In the genomic region with DNA sequence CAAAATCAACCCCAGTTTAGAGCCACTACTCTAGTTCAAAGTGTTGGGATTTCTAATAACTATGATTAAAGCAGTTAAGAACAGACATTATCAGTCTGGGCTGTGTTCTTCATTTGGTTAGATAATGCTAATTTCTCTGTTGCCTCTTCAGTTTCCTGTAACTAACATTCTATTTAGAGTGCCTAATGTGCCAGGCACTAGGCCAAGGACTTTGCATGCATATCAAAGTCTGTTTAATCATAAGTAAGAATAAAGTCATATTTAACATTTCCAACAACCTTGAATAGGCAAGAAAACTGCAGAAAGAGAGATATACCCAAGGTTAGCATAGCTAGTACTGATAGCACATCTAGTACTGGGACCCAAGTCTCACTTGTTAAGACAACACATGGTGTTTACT, we compare ENCODE assay signal across 21 cellular contexts.
DNase-seq lines count a peak whose midpoint lies in the region; ATAC-seq and TF ChIP-seq lines count a peak whose summit lies in the region.
"Had no signal": no experiment of that assay in that cellular context is flagged by ENCODE, and none has a peak within 500 bp of the region (broad histone marks: within the 10 kb centered on the region; RNA-seq: fewer than 3 reads in every experiment).

No MANE protein-coding gene starts in this region.

- H3K9me3 Mint-ChIP-seq in activated CD4-positive, alpha-beta T cell treated with anti-CD3 and anti-CD28 coated beads for 36 hours (ENCODE audit: low read depth) = no peaks in the 10 kb centered on the region
- H3K9me3 Mint-ChIP-seq in endothelial cell (ENCODE audit: unreplicated experiment) = no peaks in the 10 kb centered on the region
- H3K9me3 Mint-ChIP-seq: CD14-positive monocyte; CD4-positive, alpha-beta T cell; CD8-positive, alpha-beta memory T cell had no signal

- H3K4me3 Mint-ChIP-seq in activated CD4-positive, alpha-beta T cell treated with anti-CD3 and anti-CD28 coated beads for 36 hours = no peak overlapping the region
- H3K4me3 Mint-ChIP-seq in endothelial cell (ENCODE audit: unreplicated experiment) = peak overlapping the region; percentile 47
- H3K4me3 Mint-ChIP-seq: CD14-positive monocyte; CD4-positive, alpha-beta T cell; CD8-positive, alpha-beta memory T cell had no signal

- TF ChIP-seq POLR2A in heart left ventricle (IDR thresholded peaks at IDR 0.05) = no peak

- no peak for ATAC-seq in activated CD4-positive, alpha-beta T cell treated with anti-CD3 and anti-CD28 coated beads for 36 hours
- no peak for ATAC-seq in heart left ventricle
- ATAC-seq: GM12878 had no signal

- H3K27ac ChIP-seq in heart left ventricle = no peak overlapping the region
- H3K27ac ChIP-seq: 22Rv1; BLaER1 treated with 17β-estradiol and CSF1 and Interleukin-3, amounts not matched to agents 10 nM and 100 nM; GM23248 had no signal

- intact Hi-C loops in activated CD4-positive, alpha-beta T cell treated with anti-CD3 and anti-CD28 coated beads for 36 hours (cut with DNase I, micrococcal nuclease) = loop anchor here in 1 of 2 experiments (10.0 kb wide), 1 partner anchor 680 kb away; the partner anchor contains the start of genes ANKRA2 and UTP15
- intact Hi-C loops in heart left ventricle (cut with DNase I) = no loop called here

- no peak overlapping the region for H3K4me3 ChIP-seq in heart left ventricle
- H3K4me3 ChIP-seq: BLaER1 treated with 17β-estradiol and CSF1 and Interleukin-3, amounts not matched to agents 10 nM and 100 nM; GM12878; GM23248 had no signal

- peaks cover 69% of the 10 kb centered on the region for H3K36me3 Mint-ChIP-seq in activated CD4-positive, alpha-beta T cell treated with anti-CD3 and anti-CD28 coated beads for 36 hours (ENCODE audit: low read depth)
- peaks cover 41% of the 10 kb centered on the region for H3K36me3 Mint-ChIP-seq in endothelial cell (ENCODE audit: low read depth, unreplicated experiment)

- no peak for TF ChIP-seq CTCF in endothelial cell (IDR thresholded peaks at IDR 0.05; ENCODE audit: unreplicated experiment)
- no peak for TF ChIP-seq CTCF in heart left ventricle (IDR thresholded peaks at IDR 0.05)

- H3K4me1 ChIP-seq in heart left ventricle = peaks cover 0 to 12% (median 0%) of the 10 kb centered on the region in 12 donors
- H3K4me1 ChIP-seq: BE2C had no signal

- H3K9me3 ChIP-seq in heart left ventricle = no peaks in the 10 kb centered on the region
- H3K9me3 ChIP-seq: BE2C; BLaER1 treated with 17β-estradiol and CSF1 and Interleukin-3, amounts not matched to agents 10 nM and 100 nM had no signal

- H3K27ac Mint-ChIP-seq in activated CD4-positive, alpha-beta T cell treated with anti-CD3 and anti-CD28 coated beads for 36 hours = peak overlapping the region; percentile 42
- no peak overlapping the region for H3K27ac Mint-ChIP-seq in endothelial cell (ENCODE audit: unreplicated experiment)
- H3K27ac Mint-ChIP-seq: CD14-positive monocyte; CD4-positive, alpha-beta T cell had no signal

- POLR2A ChIA-PET in activated CD4-positive, alpha-beta T cell treated with anti-CD3 and anti-CD28 coated beads for 36 hours (lab: Charles Lee) = no interaction called here

- H3K4me1 Mint-ChIP-seq in activated CD4-positive, alpha-beta T cell treated with anti-CD3 and anti-CD28 coated beads for 36 hours = peaks cover under 1% of the 10 kb centered on the region
- H3K4me1 Mint-ChIP-seq in endothelial cell (ENCODE audit: unreplicated experiment) = no peaks in the 10 kb centered on the region
- H3K4me1 Mint-ChIP-seq: CD14-positive monocyte had no signal

- H3K27me3 ChIP-seq in heart left ventricle = no peaks in the 10 kb centered on the region
- H3K27me3 ChIP-seq: BE2C; BLaER1 treated with 17β-estradiol and CSF1 and Interleukin-3, amounts not matched to agents 10 nM and 100 nM had no signal

- no peak for DNase-seq in activated CD4-positive, alpha-beta T cell treated with anti-CD3 and anti-CD28 coated beads for 36 hours
- DNase-seq in activated CD4-positive, alpha-beta T cell treated with anti-CD3 and anti-CD28 coated beads for 1 hour = no peak
- DNase-seq in endothelial cell (ENCODE audit: low spot score) (no peak), superior temporal gyrus (ENCODE audit: extremely low spot score) (peak; percentile 39), SKM-1 (lab: John Stamatoyannopoulos, UW; ENCODE audit: unreplicated experiment) (no peak), KG1 (lab: John Stamatoyannopoulos, UW) (no peak), heart left ventricle (no peak)
- DNase-seq: BE2C; CD4-positive, alpha-beta T cell; CD8-positive, alpha-beta memory T cell; DMS 273 treated with DMSO at 0.1 percent for 48 hours; DMS79; EL; GDM1; GM23248; H7; HCEC 1CT had no signal

- peaks cover 0 to 100% (median 98%) of the 10 kb centered on the region in 9 donors for H3K36me3 ChIP-seq in heart left ventricle

- CTCF ChIA-PET in activated CD4-positive, alpha-beta T cell treated with anti-CD3 and anti-CD28 coated beads for 36 hours (lab: Charles Lee) = no interaction called here

- no peaks in the 10 kb centered on the region for H3K27me3 Mint-ChIP-seq in activated CD4-positive, alpha-beta T cell treated with anti-CD3 and anti-CD28 coated beads for 36 hours
- peaks cover 1% of the 10 kb centered on the region for H3K27me3 Mint-ChIP-seq in endothelial cell (ENCODE audit: unreplicated experiment)
- H3K27me3 Mint-ChIP-seq: CD4-positive, alpha-beta T cell; CD8-positive, alpha-beta memory T cell had no signal
